Comparison of ENCODE assay signal across 8 cellular contexts in genomic region chr1:155063550-155064108, GRCh38. TPM values are rescaled to one million over a fixed set of nuclear protein-coding genes. Genes with fewer than 3 reads are reported as not detected.
A peak's percentile ranks its signal among the peaks of the same experiment; 100 is the strongest.
DNase-seq lines count a peak whose midpoint lies in the region; ATAC-seq and TF ChIP-seq lines count a peak whose summit lies in the region.

TSS of gene EFNA4 (plus strand) at chr1:155063740. CDS start at chr1:155063824, 84 bp downstream.

- peak; percentile 93 for DNase-seq in DMS114 treated with DMSO at 0.1 percent for 48 hours (lab: John Stamatoyannopoulos, UW; ENCODE audit: unreplicated experiment)
- DNase-seq in SIG-M5 treated with dmso at 0.1 percent for 504 hours (lab: John Stamatoyannopoulos, UW; ENCODE audit: unreplicated experiment), result peak; percentile 98
- peak; percentile 80 for DNase-seq in activated gamma-delta T cell treated with Interleukin-2 at 50 U/mL for 16 hours
- peak; percentile 66 for DNase-seq in foreskin melanocyte
- DNase-seq in suprapubic skin (ENCODE audit: low spot score in 2 of 2), result peak; percentile 91 to 95

- H3K9me3 ChIP-seq in neutrophil (no peaks in the 10 kb centered on the region), suprapubic skin (no peaks in the 10 kb centered on the region)

- under 1% methylated on average over 23 of the region's 57 CpGs for WGBS in suprapubic skin

- peak; percentile 62 for ATAC-seq in GM21423 (IDR thresholded peaks at IDR 0.05; ENCODE audit: unreplicated experiment)

- H3K4me3 ChIP-seq in neutrophil (ENCODE audit: low read depth in 1 of 2, low read length in 1 of 2) (peak within 1 kb of the TSS; percentile 75 to 76), suprapubic skin (peak within 1 kb of the TSS; percentile 63)

- peak in 1 of 2 donors; percentile 34 for TF ChIP-seq POLR2A in suprapubic skin (IDR thresholded peaks at IDR 0.05)

- TF ChIP-seq EP300 in Ishikawa (IDR thresholded peaks at IDR 0.05; ENCODE audit: borderline replicate concordance) (no peak), suprapubic skin (IDR thresholded peaks at IDR 0.05) (no peak)

- TF ChIP-seq RAD21 in Ishikawa (IDR thresholded peaks at IDR 0.05; ENCODE audit: low read depth), result no peak

- peak within 1 kb of the TSS; percentile 92 for H3K27ac ChIP-seq in neutrophil
- peak within 1 kb of the TSS; percentile 80 for H3K27ac ChIP-seq in suprapubic skin

- peaks cover 26% of the 10 kb centered on the region for H3K36me3 ChIP-seq in neutrophil
- peaks cover 34% of the 10 kb centered on the region for H3K36me3 ChIP-seq in suprapubic skin

- TF ChIP-seq CTCF in neutrophil (IDR thresholded peaks at IDR 0.05) (peak; percentile 28), suprapubic skin (IDR thresholded peaks at IDR 0.05) (no peak)

- H3K27me3 ChIP-seq in neutrophil, result peaks cover 32% of the 10 kb centered on the region
- no peaks in the 10 kb centered on the region for H3K27me3 ChIP-seq in suprapubic skin

- H3K4me1 ChIP-seq in neutrophil (ENCODE audit: control insufficient read depth in 1 of 2, insufficient read depth in 1 of 2, low read depth in 1 of 2, low read length in 1 of 2) (peaks cover 29 to 36% of the 10 kb centered on the region in 2 experiments), suprapubic skin (peaks cover 43% of the 10 kb centered on the region)

TF ChIP-seq in Ishikawa, 13 proteins besides CTCF, POLR2A, EP300 and RAD21:
- TF ChIP-seq TAF1 (IDR thresholded peaks at IDR 0.05; ENCODE audit: low read depth) (peak; percentile 74), USF1 (IDR thresholded peaks at IDR 0.05) (no peak), ZBTB7A (IDR thresholded peaks at IDR 0.05; ENCODE audit: low read depth) (no peak), TCF12 (IDR thresholded peaks at IDR 0.05; ENCODE audit: low read depth) (no peak), MAX (IDR thresholded peaks at IDR 0.05) (no peak), CREB1 (IDR thresholded peaks at IDR 0.05; ENCODE audit: low read depth) (no peak), NFIC (IDR thresholded peaks at IDR 0.05) (peak; percentile 13; the same call in 1 of the 2 replicates)

RNA-seq across cellular contexts. Expression of gene EFNA4, which starts in this region (rescaled TPM):
- total RNA-seq in suprapubic skin, result 10 to 100 TPM; 22.4 to 44.2 (median 28.7) TPM

Comparison
In these comparisons a context has a peak if more than half of its experiments do, and no peak if none do; other contexts are left out.
1. Peak in every context shown above with its lines: DNase-seq, ATAC-seq, H3K4me3 ChIP-seq and H3K27ac ChIP-seq.